In genomic region chr4:1572964-1573720, GRCh38 we compare ENCODE assay signal across 2 cellular contexts.
TF ChIP-seq lines count a peak whose summit lies in the region.

No MANE protein-coding gene starts in this region.

TF ChIP-seq in K562, 482 proteins besides CTCF, POLR2A, EP300 and RAD21 (continued from another document):
- TF ChIP-seq BCOR (IDR thresholded peaks at IDR 0.05) (0 out of 2 replicates have a peak, but pooled peaks have one; percentile 26), WHSC1 (IDR thresholded peaks at IDR 0.05; ENCODE audit: low read length) (no peak), ARHGAP35 (IDR thresholded peaks at IDR 0.05; ENCODE audit: partially characterized antibody) (peak; percentile 24), SMAD4 (CRISPR knock-in tag; conservative IDR thresholded peaks at IDR 0.05) (no peak), ZNF263 (CRISPR knock-in tag; IDR thresholded peaks at IDR 0.05; ENCODE audit: borderline replicate concordance) (peak; percentile 92), ZNF165 (CRISPR knock-in tag; IDR thresholded peaks at IDR 0.05; ENCODE audit: borderline replicate concordance) (no peak), TSC22D4 (tag; IDR thresholded peaks at IDR 0.05) (0 out of 2 replicates have a peak, but pooled peaks have one; percentile 67), LARP7 (IDR thresholded peaks at IDR 0.05) (no peak), ZBTB5 (IDR thresholded peaks at IDR 0.05) (0 out of 2 replicates have a peak, but pooled peaks have one; percentile 28), PKNOX1 (IDR thresholded peaks at IDR 0.05) (0 out of 2 replicates have a peak, but pooled peaks have one; percentile 2), TOE1 (IDR thresholded peaks at IDR 0.05; ENCODE audit: borderline replicate concordance) (no peak), TOE1 (CRISPR knock-in tag; IDR thresholded peaks at IDR 0.05; ENCODE audit: borderline replicate concordance, low read depth) (no peak), SMARCA5 (IDR thresholded peaks at IDR 0.05) (peak; percentile 32; the same call in 1 of the 2 replicates)
- TF ChIP-seq, protein P1, sequence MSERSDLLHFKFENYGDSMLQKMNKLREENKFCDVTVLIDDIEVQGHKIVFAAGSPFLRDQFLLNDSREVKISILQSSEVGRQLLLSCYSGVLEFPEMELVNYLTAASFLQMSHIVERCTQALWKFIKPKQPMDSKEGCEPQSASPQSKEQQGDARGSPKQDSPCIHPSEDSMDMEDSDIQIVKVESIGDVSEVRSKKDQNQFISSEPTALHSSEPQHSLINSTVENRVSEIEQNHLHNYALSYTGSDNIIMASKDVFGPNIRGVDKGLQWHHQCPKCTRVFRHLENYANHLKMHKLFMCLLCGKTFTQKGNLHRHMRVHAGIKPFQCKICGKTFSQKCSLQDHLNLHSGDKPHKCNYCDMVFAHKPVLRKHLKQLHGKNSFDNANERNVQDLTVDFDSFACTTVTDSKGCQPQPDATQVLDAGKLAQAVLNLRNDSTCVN (CRISPR knock-in tag; IDR thresholded peaks at IDR 0.05) = 0 out of 2 replicates have a peak, but pooled peaks have one; percentile 41
- TF ChIP-seq, protein P2, sequence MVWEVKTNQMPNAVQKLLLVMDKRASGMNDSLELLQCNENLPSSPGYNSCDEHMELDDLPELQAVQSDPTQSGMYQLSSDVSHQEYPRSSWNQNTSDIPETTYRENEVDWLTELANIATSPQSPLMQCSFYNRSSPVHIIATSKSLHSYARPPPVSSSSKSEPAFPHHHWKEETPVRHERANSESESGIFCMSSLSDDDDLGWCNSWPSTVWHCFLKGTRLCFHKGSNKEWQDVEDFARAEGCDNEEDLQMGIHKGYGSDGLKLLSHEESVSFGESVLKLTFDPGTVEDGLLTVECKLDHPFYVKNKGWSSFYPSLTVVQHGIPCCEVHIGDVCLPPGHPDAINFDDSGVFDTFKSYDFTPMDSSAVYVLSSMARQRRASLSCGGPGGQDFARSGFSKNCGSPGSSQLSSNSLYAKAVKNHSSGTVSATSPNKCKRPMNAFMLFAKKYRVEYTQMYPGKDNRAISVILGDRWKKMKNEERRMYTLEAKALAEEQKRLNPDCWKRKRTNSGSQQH (CRISPR knock-in tag; IDR thresholded peaks at IDR 0.05) = 0 out of 2 replicates have a peak, but pooled peaks have one; percentile 13
- TF ChIP-seq, protein P3, sequence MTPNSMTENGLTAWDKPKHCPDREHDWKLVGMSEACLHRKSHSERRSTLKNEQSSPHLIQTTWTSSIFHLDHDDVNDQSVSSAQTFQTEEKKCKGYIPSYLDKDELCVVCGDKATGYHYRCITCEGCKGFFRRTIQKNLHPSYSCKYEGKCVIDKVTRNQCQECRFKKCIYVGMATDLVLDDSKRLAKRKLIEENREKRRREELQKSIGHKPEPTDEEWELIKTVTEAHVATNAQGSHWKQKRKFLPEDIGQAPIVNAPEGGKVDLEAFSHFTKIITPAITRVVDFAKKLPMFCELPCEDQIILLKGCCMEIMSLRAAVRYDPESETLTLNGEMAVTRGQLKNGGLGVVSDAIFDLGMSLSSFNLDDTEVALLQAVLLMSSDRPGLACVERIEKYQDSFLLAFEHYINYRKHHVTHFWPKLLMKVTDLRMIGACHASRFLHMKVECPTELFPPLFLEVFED (CRISPR knock-in tag; conservative IDR thresholded peaks at IDR 0.05) = peak; percentile 26; the same call in 1 of the 2 replicates
TF ChIP-seq in K562: peak in this region for 10.

TF ChIP-seq in SK-N-SH treated with all-trans-retinoic acid at 6 μM for 48 hours, 23 proteins besides CTCF, POLR2A, EP300 and RAD21 (continued from another document):
- TF ChIP-seq ZNF565 (CRISPR knock-in tag; conservative IDR thresholded peaks at IDR 0.05; ENCODE audit: low read depth) (no peak), ZNF70 (CRISPR knock-in tag; IDR thresholded peaks at IDR 0.05) (no peak), CREB5 (CRISPR knock-in tag; IDR thresholded peaks at IDR 0.05; ENCODE audit: low read depth) (no peak), SNAI2 (CRISPR knock-in tag; IDR thresholded peaks at IDR 0.05) (no peak), ZNF8 (CRISPR knock-in tag; IDR thresholded peaks at IDR 0.05) (no peak)
